Comparison of ENCODE assay signal across 1 cellular context in the genomic region with DNA sequence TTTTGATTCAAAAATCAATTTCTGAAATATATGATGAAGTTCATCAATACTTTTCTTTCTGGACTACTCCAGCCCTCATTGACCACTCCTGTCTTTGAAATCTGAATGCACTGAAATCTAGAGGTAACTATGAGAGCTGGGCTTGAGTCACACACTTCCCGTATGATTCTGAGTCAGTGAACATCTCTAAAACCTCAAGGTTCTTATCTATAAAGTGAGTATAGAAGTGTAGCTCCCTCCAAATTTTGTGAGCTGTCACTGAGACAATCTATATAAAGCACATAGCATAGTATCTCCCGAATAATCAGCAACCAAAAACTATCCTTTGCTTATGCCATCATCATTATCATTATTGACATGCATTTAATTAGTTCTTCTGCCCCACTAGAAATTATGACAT.
TF ChIP-seq lines count a peak whose summit lies in the region.

No MANE protein-coding gene starts in this region.

TF ChIP-seq in K562, 482 proteins besides CTCF, POLR2A, EP300 and RAD21 (continued from another document and continues in another):
- TF ChIP-seq RBM39 (optimal IDR thresholded peaks at IDR 0.05; ENCODE audit: low read depth, low read length): no peak
- TF ChIP-seq RBM15 (IDR thresholded peaks at IDR 0.05; ENCODE audit: insufficient read depth, low read length): no peak
- peak; percentile 69; the same call in 1 of the 2 replicates for TF ChIP-seq SMARCA4 (IDR thresholded peaks at IDR 0.05)
- no peak for TF ChIP-seq BRD9 (IDR thresholded peaks at IDR 0.05; ENCODE audit: low read depth, partially characterized antibody)
- TF ChIP-seq GTF3C2 (IDR thresholded peaks at IDR 0.05; ENCODE audit: borderline replicate concordance, extremely low read depth, insufficient read length): no peak
- TF ChIP-seq JUND (IDR thresholded peaks at IDR 0.05; ENCODE audit: borderline replicate concordance, low read depth, low read length): peak; percentile 85
- peak; percentile 49; the same call in 1 of the 3 replicates for TF ChIP-seq JUND (tag; IDR thresholded peaks at IDR 0.05; ENCODE audit: borderline replicate concordance, low read depth, low read length)
- no peak for TF ChIP-seq SP1 (CRISPR knock-in tag; IDR thresholded peaks at IDR 0.05)
- TF ChIP-seq, protein P1, sequence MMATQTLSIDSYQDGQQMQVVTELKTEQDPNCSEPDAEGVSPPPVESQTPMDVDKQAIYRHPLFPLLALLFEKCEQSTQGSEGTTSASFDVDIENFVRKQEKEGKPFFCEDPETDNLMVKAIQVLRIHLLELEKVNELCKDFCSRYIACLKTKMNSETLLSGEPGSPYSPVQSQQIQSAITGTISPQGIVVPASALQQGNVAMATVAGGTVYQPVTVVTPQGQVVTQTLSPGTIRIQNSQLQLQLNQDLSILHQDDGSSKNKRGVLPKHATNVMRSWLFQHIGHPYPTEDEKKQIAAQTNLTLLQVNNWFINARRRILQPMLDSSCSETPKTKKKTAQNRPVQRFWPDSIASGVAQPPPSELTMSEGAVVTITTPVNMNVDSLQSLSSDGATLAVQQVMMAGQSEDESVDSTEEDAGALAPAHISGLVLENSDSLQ (IDR thresholded peaks at IDR 0.05): peak; percentile 60
- no peak for TF ChIP-seq ZBTB40 (IDR thresholded peaks at IDR 0.05)
- TF ChIP-seq ZBTB40 (CRISPR knock-in tag; IDR thresholded peaks at IDR 0.05): no peak
- TF ChIP-seq FOXJ3 (CRISPR knock-in tag; IDR thresholded peaks at IDR 0.05): no peak
- no peak for TF ChIP-seq MLX (CRISPR knock-in tag; conservative IDR thresholded peaks at IDR 0.05)
- no peak for TF ChIP-seq GATAD2A (IDR thresholded peaks at IDR 0.05)
- TF ChIP-seq TAF1 (IDR thresholded peaks at IDR 0.05; ENCODE audit: control insufficient read depth, extremely low read depth, insufficient read depth, low read length, severe bottlenecking): no peak
- no peak for TF ChIP-seq ZNF282 (CRISPR knock-in tag; IDR thresholded peaks at IDR 0.05)
- TF ChIP-seq POLR2G (IDR thresholded peaks at IDR 0.05; ENCODE audit: low read depth, low read length): no peak
- no peak for TF ChIP-seq CTCFL (IDR thresholded peaks at IDR 0.05; ENCODE audit: borderline replicate concordance, insufficient read depth, low read depth, low read length, poor library complexity, severe bottlenecking)
- TF ChIP-seq SMARCB1 (IDR thresholded peaks at IDR 0.05; ENCODE audit: insufficient read length, low read depth): no peak
- no peak for TF ChIP-seq NCOA2 (IDR thresholded peaks at IDR 0.05; ENCODE audit: partially characterized antibody in 2 of 2)
- no peak for TF ChIP-seq LCOR (CRISPR knock-in tag; IDR thresholded peaks at IDR 0.05)
- TF ChIP-seq, protein P2, sequence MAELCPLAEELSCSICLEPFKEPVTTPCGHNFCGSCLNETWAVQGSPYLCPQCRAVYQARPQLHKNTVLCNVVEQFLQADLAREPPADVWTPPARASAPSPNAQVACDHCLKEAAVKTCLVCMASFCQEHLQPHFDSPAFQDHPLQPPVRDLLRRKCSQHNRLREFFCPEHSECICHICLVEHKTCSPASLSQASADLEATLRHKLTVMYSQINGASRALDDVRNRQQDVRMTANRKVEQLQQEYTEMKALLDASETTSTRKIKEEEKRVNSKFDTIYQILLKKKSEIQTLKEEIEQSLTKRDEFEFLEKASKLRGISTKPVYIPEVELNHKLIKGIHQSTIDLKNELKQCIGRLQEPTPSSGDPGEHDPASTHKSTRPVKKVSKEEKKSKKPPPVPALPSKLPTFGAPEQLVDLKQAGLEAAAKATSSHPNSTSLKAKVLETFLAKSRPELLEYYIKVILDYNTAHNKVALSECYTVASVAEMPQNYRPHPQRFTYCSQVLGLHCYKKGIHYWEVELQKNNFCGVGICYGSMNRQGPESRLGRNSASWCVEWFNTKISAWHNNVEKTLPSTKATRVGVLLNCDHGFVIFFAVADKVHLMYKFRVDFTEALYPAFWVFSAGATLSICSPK (IDR thresholded peaks at IDR 0.05; ENCODE audit: borderline replicate concordance): no peak
- TF ChIP-seq RAD51 (IDR thresholded peaks at IDR 0.05; ENCODE audit: borderline replicate concordance, low read depth): no peak
- no peak for TF ChIP-seq PURB (CRISPR knock-in tag; IDR thresholded peaks at IDR 0.05; ENCODE audit: low read depth)
- TF ChIP-seq ZNF586 (CRISPR knock-in tag; conservative IDR thresholded peaks at IDR 0.05): no peak
- TF ChIP-seq ELF4 (CRISPR knock-in tag; IDR thresholded peaks at IDR 0.05): no peak
- TF ChIP-seq EGR1 (conservative IDR thresholded peaks at IDR 0.05): no peak
- TF ChIP-seq ZFPM2 (CRISPR knock-in tag; IDR thresholded peaks at IDR 0.05): no peak
- TF ChIP-seq, protein P3, sequence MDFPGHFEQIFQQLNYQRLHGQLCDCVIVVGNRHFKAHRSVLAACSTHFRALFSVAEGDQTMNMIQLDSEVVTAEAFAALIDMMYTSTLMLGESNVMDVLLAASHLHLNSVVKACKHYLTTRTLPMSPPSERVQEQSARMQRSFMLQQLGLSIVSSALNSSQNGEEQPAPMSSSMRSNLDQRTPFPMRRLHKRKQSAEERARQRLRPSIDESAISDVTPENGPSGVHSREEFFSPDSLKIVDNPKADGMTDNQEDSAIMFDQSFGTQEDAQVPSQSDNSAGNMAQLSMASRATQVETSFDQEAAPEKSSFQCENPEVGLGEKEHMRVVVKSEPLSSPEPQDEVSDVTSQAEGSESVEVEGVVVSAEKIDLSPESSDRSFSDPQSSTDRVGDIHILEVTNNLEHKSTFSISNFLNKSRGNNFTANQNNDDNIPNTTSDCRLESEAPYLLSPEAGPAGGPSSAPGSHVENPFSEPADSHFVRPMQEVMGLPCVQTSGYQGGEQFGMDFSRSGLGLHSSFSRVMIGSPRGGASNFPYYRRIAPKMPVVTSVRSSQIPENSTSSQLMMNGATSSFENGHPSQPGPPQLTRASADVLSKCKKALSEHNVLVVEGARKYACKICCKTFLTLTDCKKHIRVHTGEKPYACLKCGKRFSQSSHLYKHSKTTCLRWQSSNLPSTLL (IDR thresholded peaks at IDR 0.05): no peak
- TF ChIP-seq FOXJ2 (tag; IDR thresholded peaks at IDR 0.05): no peak
- TF ChIP-seq DPF2 (IDR thresholded peaks at IDR 0.05): peak; percentile 58
- TF ChIP-seq GATA2 (CRISPR knock-in tag; IDR thresholded peaks at IDR 0.05): no peak
- TF ChIP-seq DACH1 (IDR thresholded peaks at IDR 0.05; ENCODE audit: partially characterized antibody): no peak
- TF ChIP-seq MTA1 (IDR thresholded peaks at IDR 0.05; ENCODE audit: borderline replicate concordance): no peak
- TF ChIP-seq, protein P4, sequence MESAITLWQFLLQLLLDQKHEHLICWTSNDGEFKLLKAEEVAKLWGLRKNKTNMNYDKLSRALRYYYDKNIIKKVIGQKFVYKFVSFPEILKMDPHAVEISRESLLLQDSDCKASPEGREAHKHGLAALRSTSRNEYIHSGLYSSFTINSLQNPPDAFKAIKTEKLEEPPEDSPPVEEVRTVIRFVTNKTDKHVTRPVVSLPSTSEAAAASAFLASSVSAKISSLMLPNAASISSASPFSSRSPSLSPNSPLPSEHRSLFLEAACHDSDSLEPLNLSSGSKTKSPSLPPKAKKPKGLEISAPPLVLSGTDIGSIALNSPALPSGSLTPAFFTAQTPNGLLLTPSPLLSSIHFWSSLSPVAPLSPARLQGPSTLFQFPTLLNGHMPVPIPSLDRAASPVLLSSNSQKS (CRISPR knock-in tag; IDR thresholded peaks at IDR 0.05): no peak
